ENCODE assay signal across 8 cellular contexts in genomic region chr14:24013654-24014514, GRCh38. TPM values are rescaled to one million over a fixed set of nuclear protein-coding genes. Genes with fewer than 3 reads are reported as not detected.
DNase-seq lines count a peak whose midpoint lies in the region; ATAC-seq and TF ChIP-seq lines count a peak whose summit lies in the region.

No MANE protein-coding gene starts in this region.

- H3K79me2 ChIP-seq in PC-3 (ENCODE audit: low read length), result no peaks in the 10 kb centered on the region

- BruUV-seq in PC-3 (replicated peaks; lab: Mats Ljungman, UMichigan), result no TSS peak

- DNase-seq in AG04449 (ENCODE audit: low read depth, low spot score) (no peak), GM13977 (ENCODE audit: low spot score) (peak; percentile 80), M059J (ENCODE audit: low read depth) (peak; percentile 68), PC-3 (peak; percentile 89), foreskin melanocyte (peak; percentile 65), ovary (peak in 4 of 5 donors; percentile 30 to 49 (median 34))
- DNase-seq in activated effector memory CD4-positive, alpha-beta T cell treated with Interleukin-2 at 50 U/mL for 16 hours, result peak; percentile 19

- TF ChIP-seq CTCF in AG04449 (IDR thresholded peaks at IDR 0.05; ENCODE audit: insufficient read depth, low read length, missing control alignments) (peak; percentile 75), GM13977 (IDR thresholded peaks at IDR 0.05; ENCODE audit: extremely low read depth, insufficient read depth, missing control alignments) (peak; percentile 79), PC-3 (conservative IDR thresholded peaks at IDR 0.05; ENCODE audit: low read depth, low read length) (peak; percentile 83), ovary (IDR thresholded peaks at IDR 0.05) (peak; percentile 82 to 88 (median 85))

- no peak for TF ChIP-seq POLR2A in ovary (IDR thresholded peaks at IDR 0.05)

- no peaks in the 10 kb centered on the region for H3F3A ChIP-seq in PC-3 (ENCODE audit: low read length, unreplicated experiment)

- no peak for TF ChIP-seq EP300 in ovary (IDR thresholded peaks at IDR 0.05)

- H3K9me2 ChIP-seq in PC-3 (replicated peaks; ENCODE audit: low read length), result no peaks in the 10 kb centered on the region

- H4K20me1 ChIP-seq in PC-3 (ENCODE audit: low read length), result no peaks in the 10 kb centered on the region

- H3K9me3 ChIP-seq in PC-3 (ENCODE audit: low read length) (no peaks in the 10 kb centered on the region), ovary (no peaks in the 10 kb centered on the region)

- H3K27me3 ChIP-seq in PC-3 (ENCODE audit: low read length) (no peaks in the 10 kb centered on the region), ovary (no peaks in the 10 kb centered on the region)

- ATAC-seq in PC-3 (peak; percentile 95), HG03095 (IDR thresholded peaks at IDR 0.05; ENCODE audit: unreplicated experiment) (no peak)

- intact Hi-C loops in PC-3 (cut with micrococcal nuclease) (loop anchor here (1.0 to 5.0 kb wide), 5 partner anchors 22 to 93 kb away; no protein-coding TSS in a partner anchor), ovary (cut with DNase I) (no loop called here)

- H3K4me3 ChIP-seq in AG04449 (ENCODE audit: low read depth, low read length), result no peak overlapping the region
- H3K4me3 ChIP-seq in PC-3 (ENCODE audit: low read length), result no peak overlapping the region
- no peak overlapping the region for H3K4me3 ChIP-seq in ovary

- POLR2A ChIA-PET in AG04449 (lab: Yijun Ruan, JAX) (no interaction called here), PC-3 (lab: Charles Lee; ENCODE audit: unreplicated experiment) (no interaction called here)

- 23 to 30% (median 29%) methylated on average over 12 of the region's 12 CpGs for WGBS in ovary, 3 donors

- H3K9ac ChIP-seq in PC-3 (ENCODE audit: low read length), result no peak overlapping the region

- no peak overlapping the region for H2AFZ ChIP-seq in PC-3 (ENCODE audit: low read length)

- in situ Hi-C loops in GM13977 (cut with MboI; ENCODE audit: low pct_unique_long_range_greater_than_20kb, low sequenced_read_pairs, unreplicated experiment), result no loop called here

- H3K4me1 ChIP-seq in PC-3 (ENCODE audit: insufficient read depth, low read length) (no peaks in the 10 kb centered on the region), ovary (ENCODE audit: insufficient read depth) (no peaks in the 10 kb centered on the region)

- H3K4me2 ChIP-seq in PC-3 (ENCODE audit: low read length), result peak overlapping the region; percentile 23; the same call in 1 of the 2 replicates

- H3K27ac ChIP-seq in PC-3 (ENCODE audit: low read length) (no peak overlapping the region), ovary (no peak overlapping the region)

- H3K36me3 ChIP-seq in PC-3 (ENCODE audit: low read depth, low read length) (no peaks in the 10 kb centered on the region), ovary (no peaks in the 10 kb centered on the region)

- CTCF ChIA-PET in AG04449 (lab: Yijun Ruan, JAX), result interaction anchor here (0.7 to 2.7 kb wide), 13 partner anchors 28 to 148 kb away, joined by 3 to 26 read pairs (median 5); partner anchors contain the start of genes CPNE6 and IRF9
- CTCF ChIA-PET in PC-3 (lab: Charles Lee), result no interaction called here

RNA-seq across cellular contexts. Expression of gene DHRS4L2, which starts 25.2 kb away (rescaled TPM):
- total RNA-seq in M059J (2014; rRNA removed; shearing (Covaris generic)), result 15.1 and 20.2 TPM in 2 replicates
- total RNA-seq in PC-3 (2014; rRNA removed) (16.5 and 26.7 TPM in 2 replicates), ovary (10 to 100 TPM in 6 of 7 donors, 1 to 10 TPM in 1; 7.7 to 33.1 (median 19.5) TPM)
- 10 to 100 TPM; 17.6 to 20.3 TPM for polyA plus RNA-seq in ovary

RNA-seq across cellular contexts. Expression of gene CARMIL3, which starts 37.9 kb away (rescaled TPM):
- total RNA-seq in M059J (2014; rRNA removed; shearing (Covaris generic)), result not detected in 2 replicates
- total RNA-seq in PC-3 (2014; rRNA removed), result not detected in 2 replicates
- 1 to 10 TPM in 1 of 7 donors, under 1 TPM in 5, not detected in 1; 0.08 to 1.3 (median 0.37) TPM for total RNA-seq in ovary
- polyA plus RNA-seq in ovary, result under 1 TPM; 0.08 to 0.10 TPM

RNA-seq across cellular contexts. Expression of gene CPNE6, which starts 57.5 kb away (rescaled TPM):
- total RNA-seq in M059J (2014; rRNA removed; shearing (Covaris generic)), result not detected in 2 replicates
- total RNA-seq in PC-3 (2014; rRNA removed) (not detected in 2 replicates), ovary (under 1 TPM in 1 of 7 donors, not detected in 6; 0.71 TPM)
- under 1 TPM; 0.08 to 0.55 TPM for polyA plus RNA-seq in ovary
